9 cellular contexts compared by ENCODE assay signal in genomic region chr9:109780453-109781033, GRCh38. TPM values are rescaled to one million over a fixed set of nuclear protein-coding genes. Genes with fewer than 3 reads are reported as not detected.
A peak's percentile ranks its signal among the peaks of the same experiment; 100 is the strongest.
DNase-seq lines count a peak whose midpoint lies in the region; ATAC-seq and TF ChIP-seq lines count a peak whose summit lies in the region.
"Had no signal": no experiment of that assay in that cellular context is flagged by ENCODE, and none has a peak within 500 bp of the region (broad histone marks: within the 10 kb centered on the region; RNA-seq: fewer than 3 reads in every experiment).

No MANE protein-coding gene starts in this region.

- no peaks in the 10 kb centered on the region for H3K9me3 ChIP-seq in heart left ventricle

- intact Hi-C loops in heart left ventricle (cut with DNase I), result loop anchor here in 5 of 10 donors (1.0 to 5.0 kb wide), 6 partner anchors 36 to 112 kb away; no protein-coding TSS in a partner anchor

- peak overlapping the region; percentile 26; the same call in 1 of the 2 replicates for H3K4me3 ChIP-seq in GM08714 (ENCODE audit: low read length)
- peak overlapping the region; percentile 58 to 89 (median 78) for H3K4me3 ChIP-seq in heart left ventricle
- peak overlapping the region; percentile 84 for H3K4me3 ChIP-seq in retinal pigment epithelial cell (ENCODE audit: low read length)

- peaks cover 0 to 21% (median 3%) of the 10 kb centered on the region in 12 donors for H3K4me1 ChIP-seq in heart left ventricle

- H3K27me3 ChIP-seq in heart left ventricle, result peaks cover 0 to 15% (median 0%) of the 10 kb centered on the region in 9 donors

- no peak for TF ChIP-seq CTCF in heart left ventricle (IDR thresholded peaks at IDR 0.05)
- no peak for TF ChIP-seq CTCF in retinal pigment epithelial cell (conservative IDR thresholded peaks at IDR 0.05; ENCODE audit: low read depth, low read length)

- 1 to 5% (median 4%) methylated on average over 15 to 16 of the region's 16 CpGs for WGBS in heart left ventricle, 4 donors

- H3K36me3 ChIP-seq in heart left ventricle, result no peaks in the 10 kb centered on the region

- no peak for TF ChIP-seq POLR2A in heart left ventricle (IDR thresholded peaks at IDR 0.05)

- peak overlapping the region; percentile 38 to 94 (median 86) for H3K27ac ChIP-seq in heart left ventricle

- peak; percentile 36 for DNase-seq in SW480 (ENCODE audit: low spot score)
- peak in 1 of 5 donors; percentile 22 for DNase-seq in heart left ventricle
- DNase-seq in retinal pigment epithelial cell (ENCODE audit: low read depth), result no peak
- no peak for DNase-seq in activated CD4-positive, alpha-beta T cell treated with anti-CD3 and anti-CD28 coated beads for 1 hour
- no peak for DNase-seq in NCI-H2107 (lab: John Stamatoyannopoulos, UW)
- DNase-seq in SK-N-DZ (ENCODE audit: low spot score), result no peak
- DNase-seq: activated naive CD8-positive, alpha-beta T cell treated with anti-CD3 and anti-CD28 coated beads, Interleukin-2, amount 10 ng/mL, durations not matched to agents 7 days and 5 days had no signal

- ATAC-seq in heart left ventricle, result peak; percentile 11 to 55 (median 32)
- no peak for ATAC-seq in GM18511 (IDR thresholded peaks at IDR 0.05; ENCODE audit: unreplicated experiment)

RNA-seq across cellular contexts. Expression of gene PALM2AKAP2, which starts 0.5 kb away (rescaled TPM):
- total RNA-seq in heart left ventricle, result 100 to 1,000 TPM in 2 of 9 donors, 10 to 100 TPM in 7; 38.7 to 132 (median 83.9) TPM
- 10 to 100 TPM in 1 of 2 donors, 1 to 10 TPM in 1; 4.1 to 18.2 TPM for polyA plus RNA-seq in heart left ventricle
- not detected in 2 replicates for polyA plus RNA-seq in SK-N-DZ (2014; cell fraction: cytosol; rRNA removed)
- not detected in 2 replicates for polyA plus RNA-seq in SK-N-DZ (2014; cell fraction: nucleus; rRNA removed)
- total RNA-seq: activated naive CD8-positive, alpha-beta T cell treated with anti-CD3 and anti-CD28 coated beads, Interleukin-2, amount 10 ng/mL, durations not matched to agents 7 days and 5 days had no signal

Comparison
In these comparisons a context has a peak if more than half of its experiments do, and no peak if none do; other contexts are left out.
1. H3K4me3 ChIP-seq: peak in every context shown above with its lines; median percentile 84 in retinal pigment epithelial cell; 78 in heart left ventricle; 26 in GM08714.